8 cellular contexts compared by ENCODE assay signal in genomic region chr21:33403128-33403785, GRCh38. TPM values are rescaled to one million over a fixed set of nuclear protein-coding genes. Genes with fewer than 3 reads are reported as not detected.
DNase-seq lines count a peak whose midpoint lies in the region; ATAC-seq and TF ChIP-seq lines count a peak whose summit lies in the region.

TSS of gene IFNGR2 (plus strand) at chr21:33403413. CDS start at chr21:33403544, 131 bp downstream.

- H3K27ac Mint-ChIP-seq in HFFc6 (peak within 1 kb of the TSS; percentile 89), brain (peak within 1 kb of the TSS; percentile 75 to 98 (median 94))

- peak within 1 kb of the TSS; percentile 83 for H3K4me2 ChIP-seq in SK-N-SH
- peak within 1 kb of the TSS; percentile 79 for H3K4me2 ChIP-seq in skeletal muscle satellite cell (ENCODE audit: low read length)

- WGBS in SK-N-SH (ENCODE audit: low lambda C conversion rate), result no CpG with 5 or more reads among the region's 89 CpGs

- H3K4me3 Mint-ChIP-seq in HFFc6 (peak within 1 kb of the TSS; percentile 95), brain (peak within 1 kb of the TSS; percentile 90 to 98 (median 95))

- 0 out of 2 replicates have a peak within 1 kb of the TSS, but pooled peaks have one; percentile 52 for H2AFZ ChIP-seq in SK-N-SH (ENCODE audit: low read depth)

- peaks cover 14% of the 10 kb centered on the region; the same call in 1 of the 2 replicates for H3K36me3 Mint-ChIP-seq in HFFc6 (ENCODE audit: low read depth)
- H3K36me3 Mint-ChIP-seq in brain, result peaks cover 8% of the 10 kb centered on the region

- peak within 1 kb of the TSS; percentile 92 for H3K9ac ChIP-seq in SK-N-SH
- H3K9ac ChIP-seq in iPS-15b (ENCODE audit: low read depth, low read length), result peak within 1 kb of the TSS; percentile 51
- H3K9ac ChIP-seq in skeletal muscle satellite cell (ENCODE audit: low read depth, low read length), result peak within 1 kb of the TSS; percentile 92

- H3K27me3 ChIP-seq in SK-N-SH (ENCODE audit: insufficient read depth) (no peaks in the 10 kb centered on the region), iPS-15b (ENCODE audit: control insufficient read depth, insufficient read depth, low read length) (no peaks in the 10 kb centered on the region), skeletal muscle satellite cell (ENCODE audit: control insufficient read depth, insufficient read depth, low read length) (no peaks in the 10 kb centered on the region)

- TF ChIP-seq RAD21 in SK-N-SH (IDR thresholded peaks at IDR 0.05; ENCODE audit: low read length), result no peak

- H3K4me1 ChIP-seq in SK-N-SH (ENCODE audit: control insufficient read depth in 1 of 2, insufficient read depth in 2 of 2, low read depth in 1 of 2, low read length in 1 of 2), result peaks cover 7% of the 10 kb centered on the region in 2 experiments; a peak in 1 of 4 replicates
- H3K4me1 ChIP-seq in iPS-15b (ENCODE audit: control insufficient read depth, insufficient read depth, low read length), result peaks cover 3% of the 10 kb centered on the region
- peaks cover 19% of the 10 kb centered on the region for H3K4me1 ChIP-seq in skeletal muscle satellite cell (ENCODE audit: control insufficient read depth, insufficient read depth, low read length)

- H3K79me2 ChIP-seq in SK-N-SH (ENCODE audit: insufficient read depth), result peaks cover 48% of the 10 kb centered on the region

- CTCF ChIA-PET in SK-N-SH (lab: Yijun Ruan, JAX), result interaction anchor here (0.9 to 3.3 kb wide), 2 partner anchors 13 to 42 kb away, joined by 3 to 12 read pairs; no protein-coding TSS in a partner anchor

- H3K4me1 Mint-ChIP-seq in HFFc6 (ENCODE audit: low read depth) (peaks cover 40% of the 10 kb centered on the region), brain (peaks cover 35% of the 10 kb centered on the region)

- H3K9me2 ChIP-seq in SK-N-SH, result no peaks in the 10 kb centered on the region

- ATAC-seq in HG03442 (IDR thresholded peaks at IDR 0.05; ENCODE audit: unreplicated experiment), result no peak

- H3K4me3 ChIP-seq in SK-N-SH (ENCODE audit: low read depth in 2 of 2, low read length in 1 of 2) (peak within 1 kb of the TSS; percentile 67 to 78), iPS-15b (ENCODE audit: low read depth, low read length) (peak within 1 kb of the TSS; percentile 76), skeletal muscle satellite cell (ENCODE audit: low read length) (peak within 1 kb of the TSS; percentile 73)

- no peaks in the 10 kb centered on the region for H3K9me3 ChIP-seq in SK-N-SH
- H3K9me3 ChIP-seq in iPS-15b (ENCODE audit: control insufficient read depth, insufficient read depth, low read length), result no peaks in the 10 kb centered on the region
- H3K9me3 ChIP-seq in skeletal muscle satellite cell (replicated peaks; ENCODE audit: low read length), result no peaks in the 10 kb centered on the region

- H3F3A ChIP-seq in SK-N-SH (replicated peaks; ENCODE audit: insufficient read depth), result peaks cover 30% of the 10 kb centered on the region

- POLR2A ChIA-PET in SK-N-SH (lab: Yijun Ruan, JAX), result interaction anchor here (1.2 kb wide), 1 partner anchor 77 kb away, joined by 3 read pairs; the partner anchor contains the start of gene TMEM50B

- H3K9me3 Mint-ChIP-seq in HFFc6 (no peaks in the 10 kb centered on the region), brain (peaks cover 0 to 7% (median 0%) of the 10 kb centered on the region in 5 experiments)

- H4K20me1 ChIP-seq in SK-N-SH (ENCODE audit: insufficient read depth), result peaks cover 28% of the 10 kb centered on the region

- no peak for TF ChIP-seq EP300 in SK-N-SH (IDR thresholded peaks at IDR 0.05; ENCODE audit: borderline replicate concordance in 1 of 2, low read depth in 1 of 2, low read length in 1 of 2)

- H3K27me3 Mint-ChIP-seq in HFFc6 (ENCODE audit: insufficient read depth) (no peaks in the 10 kb centered on the region), brain (peaks cover 8% of the 10 kb centered on the region)

- DNase-seq in Daoy (ENCODE audit: low read depth) (peak; percentile 74), HFFc6 (no peak), SK-N-SH (peak; percentile 88), NCI-H1048 (lab: John Stamatoyannopoulos, UW) (no peak)

- H3K36me3 ChIP-seq in SK-N-SH (replicated peaks in 1 of 2; ENCODE audit: control insufficient read depth in 1 of 2, insufficient read depth in 2 of 2, low read length in 1 of 2) (peaks cover 0 to 13% of the 10 kb centered on the region in 2 experiments), iPS-15b (ENCODE audit: control insufficient read depth, insufficient read depth, low read length) (no peaks in the 10 kb centered on the region), skeletal muscle satellite cell (ENCODE audit: insufficient read depth, low read length) (peaks cover 6% of the 10 kb centered on the region)

- TF ChIP-seq CTCF in HFFc6 (IDR thresholded peaks at IDR 0.05), result no peak
- no peak for TF ChIP-seq CTCF in SK-N-SH (IDR thresholded peaks at IDR 0.05)
- no peak for TF ChIP-seq CTCF in brain (conservative IDR thresholded peaks at IDR 0.05)

- peak within 1 kb of the TSS; percentile 77 to 81 for H3K27ac ChIP-seq in SK-N-SH (ENCODE audit: low read depth in 2 of 2, low read length in 1 of 2)

TF ChIP-seq in SK-N-SH, 30 proteins besides CTCF, POLR2A, EP300 and RAD21:
- TF ChIP-seq CHD2 (IDR thresholded peaks at IDR 0.05; ENCODE audit: low read length, partially characterized antibody), result no peak
- TF ChIP-seq TAF1 (IDR thresholded peaks at IDR 0.05; ENCODE audit: borderline replicate concordance, low read depth, low read length), result peak; percentile 31; the same call in 1 of the 2 replicates
TF ChIP-seq in SK-N-SH: peak in this region for 1.

RNA-seq across cellular contexts. Expression of gene IFNGR2, which starts in this region (rescaled TPM):
- total RNA-seq in Daoy (2014; rRNA removed; shearing (Covaris generic)), result 99.0 and 108 TPM in 2 replicates
- total RNA-seq in HFFc6 (2021; fragmentation: NEBNext Ultra II Directional; extraction: Animal tissue kit (Norgen Biotek cat#: 25700)), result 10 to 100 TPM; 51.2 to 68.6 (median 64.2) TPM
- polyA plus RNA-seq in SK-N-SH (2012; rRNA removed), result 92.4 and 126 TPM in 2 replicates
- 112 and 115 TPM in 2 replicates for polyA plus RNA-seq in SK-N-SH (2012; cell fraction: cytosol; rRNA removed)
- 30.8 and 42.8 TPM in 2 replicates for polyA plus RNA-seq in SK-N-SH (2012; cell fraction: nucleus; rRNA removed)
- polyA plus RNA-seq in brain (ENCODE audit: insufficient read depth, low read depth, low replicate concordance), result 40.4 TPM
- 38.8 and 52.2 TPM in 2 replicates for total RNA-seq in skeletal muscle satellite cell (2012; rRNA removed)

Comparison
In these comparisons a context has a peak if more than half of its experiments do, and no peak if none do; other contexts are left out.
1. DNase-seq: peak in Daoy (single experiment) and SK-N-SH (single experiment); none in HFFc6 (single experiment) and NCI-H1048 (single experiment).
2. Peak in every context shown above with its lines, with median percentiles within 50 percentile points of each other: H3K4me3 ChIP-seq and H3K9ac ChIP-seq.